In the genomic region with DNA sequence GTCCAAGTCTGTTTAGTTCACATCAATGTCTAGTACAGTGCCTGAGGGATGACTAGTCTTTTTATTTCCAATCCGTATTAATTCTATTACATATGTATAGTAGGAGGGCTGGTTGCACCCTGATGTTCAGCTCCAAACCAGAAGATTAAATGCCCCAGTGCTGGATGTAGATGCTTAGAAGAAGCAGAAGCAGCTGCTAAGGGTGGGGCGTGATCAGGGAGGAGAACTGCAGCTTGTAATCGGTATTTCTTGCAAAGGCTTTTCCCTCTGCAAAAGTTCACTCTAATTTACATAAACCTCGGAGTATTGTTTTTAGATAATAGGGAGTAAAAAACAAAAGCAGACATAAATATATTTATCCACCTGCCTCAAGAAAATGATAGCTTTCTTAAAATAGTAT, we compare ENCODE assay signal across 11 cellular contexts.
DNase-seq lines count a peak whose midpoint lies in the region; ATAC-seq and TF ChIP-seq lines count a peak whose summit lies in the region.
"Had no signal": no experiment of that assay in that cellular context is flagged by ENCODE, and none has a peak within 500 bp of the region (broad histone marks: within the 10 kb centered on the region; RNA-seq: fewer than 3 reads in every experiment).

No MANE protein-coding gene starts in this region.

- intact Hi-C loops in lower lobe of right lung (cut with DNase I), result no loop called here

- H3K27ac ChIP-seq in lower lobe of right lung, result peak overlapping the region; percentile 46
- H3K27ac ChIP-seq: SJSA1 had no signal

- no peaks in the 10 kb centered on the region for H3K36me3 ChIP-seq in lower lobe of right lung
- H3K36me3 ChIP-seq: HAP-1, SJSA1 had no signal

- DNase-seq in NOMO-1 treated with dmso at 0.1 percent for 144 hours (lab: John Stamatoyannopoulos, UW; ENCODE audit: unreplicated experiment) (peak; percentile 57), lower lobe of right lung (no peak), NCI-H1694 treated with DMSO at 0.1 percent for 48 hours (lab: John Stamatoyannopoulos, UW) (no peak), dedifferentiated amniotic fluid mesenchymal stem cell (ENCODE audit: extremely low spot score) (no peak), HCEC 1CT (no peak)
- DNase-seq: GF-D8 had no signal

- peaks cover 11% of the 10 kb centered on the region for H3K4me1 ChIP-seq in lower lobe of right lung

- TF ChIP-seq POLR2A in GM15510 (IDR thresholded peaks at IDR 0.05; ENCODE audit: borderline replicate concordance, extremely low read depth, insufficient read length), result peak; percentile 35

- no peaks in the 10 kb centered on the region for H3K9me3 ChIP-seq in lower lobe of right lung
- H3K9me3 ChIP-seq: HAP-1, SJSA1 had no signal

- no peak for TF ChIP-seq CTCF in lower lobe of right lung (IDR thresholded peaks at IDR 0.05)

- H3K27me3 ChIP-seq in lower lobe of right lung (ENCODE audit: low read depth), result no peaks in the 10 kb centered on the region
- H3K27me3 ChIP-seq: SJSA1 had no signal

- H3K4me3 ChIP-seq in lower lobe of right lung, result no peak overlapping the region
- H3K4me3 ChIP-seq: HAP-1, SJSA1 had no signal

- ATAC-seq in GM21723 (IDR thresholded peaks at IDR 0.05; ENCODE audit: unreplicated experiment) (peak; percentile 22), lower lobe of right lung (peak in 1 of 2 donors; percentile 58), GM18861 (IDR thresholded peaks at IDR 0.05; ENCODE audit: unreplicated experiment) (no peak)
